In the genomic region with DNA sequence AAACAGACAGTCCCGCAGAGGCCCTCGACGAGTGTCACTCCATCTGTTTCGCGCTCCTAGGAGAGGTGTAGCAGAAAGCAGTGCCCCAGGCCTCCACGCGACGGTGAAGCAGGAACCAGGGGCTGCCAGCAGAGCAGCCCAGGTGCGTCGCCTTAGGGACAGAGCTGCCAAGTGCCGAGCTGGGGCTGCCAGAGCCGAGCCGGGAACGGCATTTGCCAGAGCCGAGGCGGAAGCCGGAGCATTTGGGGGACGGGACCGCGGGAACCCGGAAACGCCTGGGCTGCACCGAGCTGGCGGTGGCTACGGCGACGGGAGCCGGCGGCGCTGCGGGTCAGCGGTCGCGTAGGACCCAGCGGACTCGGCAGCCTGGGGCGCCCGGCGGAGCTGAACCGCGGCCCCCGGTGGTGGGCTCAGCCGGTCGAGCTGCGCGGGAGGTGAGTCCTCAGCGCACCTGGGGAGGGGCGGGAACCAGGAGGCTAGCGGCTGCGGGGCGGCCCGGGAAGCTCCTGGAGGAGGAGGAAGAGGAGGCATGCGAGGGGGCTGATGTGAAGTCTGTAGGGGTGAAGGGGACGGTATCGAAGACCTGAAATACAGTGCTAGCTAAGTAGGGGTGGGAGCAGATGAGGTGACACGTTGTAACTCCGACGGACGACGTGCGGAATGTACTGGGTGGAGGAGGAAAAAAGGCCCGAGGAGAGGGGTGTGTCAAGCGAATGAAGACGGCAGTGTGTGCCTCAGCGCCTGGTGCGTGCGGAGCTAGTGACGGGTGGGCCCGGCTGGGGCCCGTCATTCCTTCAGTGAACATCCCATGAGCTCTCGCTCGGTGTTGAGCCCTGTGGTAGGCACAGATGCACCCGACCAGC, we compare ENCODE assay signal across 8 cellular contexts. TPM values are rescaled to one million over a fixed set of nuclear protein-coding genes. Genes with fewer than 3 reads are reported as not detected.
A peak's percentile ranks its signal among the peaks of the same experiment; 100 is the strongest.
DNase-seq lines count a peak whose midpoint lies in the region; TF ChIP-seq lines count a peak whose summit lies in the region.

Gene SLC35A3, plus strand, starts transcription at position 268 of the 863 bp plus-strand sequence. CDS start 23,559 bp downstream, outside the sequence.

- H2AFZ ChIP-seq in Loucy (ENCODE audit: low read length) (peak within 1 kb of the TSS; percentile 100), SK-N-SH (ENCODE audit: low read depth) (peak within 1 kb of the TSS; percentile 82)

- H3K27ac Mint-ChIP-seq in activated naive CD4-positive, alpha-beta T cell treated with anti-CD3 and anti-CD28 coated beads, Interleukin-2, amount 50 U/mL, for 24 hours = peak within 1 kb of the TSS; percentile 91

- no peaks in the 10 kb centered on the region for H3K9me3 Mint-ChIP-seq in activated naive CD4-positive, alpha-beta T cell treated with anti-CD3 and anti-CD28 coated beads, Interleukin-2, amount 50 U/mL, for 24 hours

- H3K9ac ChIP-seq in Loucy (ENCODE audit: low read depth, low read length, poor library complexity, severe bottlenecking) (peak within 1 kb of the TSS; percentile 78), SK-N-SH (peak within 1 kb of the TSS; percentile 77)

- TF ChIP-seq EP300 in SK-N-SH (IDR thresholded peaks at IDR 0.05; ENCODE audit: borderline replicate concordance in 1 of 2, low read depth in 1 of 2, low read length in 1 of 2) (peak in 1 of 2 experiments; percentile 23; a peak in 1 of 4 replicates), ovary (IDR thresholded peaks at IDR 0.05) (no peak)

- peak; percentile 43 for DNase-seq in GF-D8 (lab: John Stamatoyannopoulos, UW)
- peak; percentile 89 for DNase-seq in H7
- peak; percentile 92 for DNase-seq in SK-N-SH
- DNase-seq in head of caudate nucleus = peak; percentile 59 to 94 (median 86)
- DNase-seq in ovary = peak; percentile 61 to 84 (median 75)
- DNase-seq in thyroid gland = peak; percentile 86 to 88

- H3F3A ChIP-seq in Loucy (ENCODE audit: low read depth) = no peaks in the 10 kb centered on the region
- peaks cover 16% of the 10 kb centered on the region for H3F3A ChIP-seq in SK-N-SH (replicated peaks; ENCODE audit: insufficient read depth)

- no peak for TF ChIP-seq CTCF in Loucy (conservative IDR thresholded peaks at IDR 0.05; ENCODE audit: low read length)
- TF ChIP-seq CTCF in SK-N-SH (IDR thresholded peaks at IDR 0.05) = no peak
- TF ChIP-seq CTCF in ovary (IDR thresholded peaks at IDR 0.05) = no peak
- no peak for TF ChIP-seq CTCF in thyroid gland (IDR thresholded peaks at IDR 0.05)

- no peak for TF ChIP-seq RAD21 in SK-N-SH (IDR thresholded peaks at IDR 0.05; ENCODE audit: low read length)

- no peaks in the 10 kb centered on the region for H3K36me3 ChIP-seq in H7 (replicated peaks; ENCODE audit: control insufficient read depth, insufficient read depth, low read length)
- H3K36me3 ChIP-seq in Loucy (ENCODE audit: insufficient read depth, low read length) = no peaks in the 10 kb centered on the region
- peaks cover 0 to 4% of the 10 kb centered on the region in 2 experiments for H3K36me3 ChIP-seq in SK-N-SH (replicated peaks in 1 of 2; ENCODE audit: control insufficient read depth in 1 of 2, insufficient read depth in 2 of 2, low read length in 1 of 2)
- H3K36me3 ChIP-seq in ovary = no peaks in the 10 kb centered on the region
- no peaks in the 10 kb centered on the region for H3K36me3 ChIP-seq in thyroid gland

- H3K27ac ChIP-seq in SK-N-SH (ENCODE audit: low read depth in 2 of 2, low read length in 1 of 2) = peak within 1 kb of the TSS; percentile 51 to 64
- peak within 1 kb of the TSS; percentile 42 to 57 for H3K27ac ChIP-seq in ovary
- peak within 1 kb of the TSS; percentile 69 to 85 (median 78) for H3K27ac ChIP-seq in thyroid gland

- H3K79me2 ChIP-seq in Loucy (ENCODE audit: insufficient read depth, low read length) (peaks cover 45% of the 10 kb centered on the region), SK-N-SH (ENCODE audit: insufficient read depth) (peaks cover 49% of the 10 kb centered on the region)

- H3K36me3 Mint-ChIP-seq in activated naive CD4-positive, alpha-beta T cell treated with anti-CD3 and anti-CD28 coated beads, Interleukin-2, amount 50 U/mL, for 24 hours = no peaks in the 10 kb centered on the region

- peaks cover 16% of the 10 kb centered on the region for H4K20me1 ChIP-seq in Loucy (ENCODE audit: insufficient read depth, low read length, poor library complexity, severe bottlenecking)
- H4K20me1 ChIP-seq in SK-N-SH (ENCODE audit: insufficient read depth) = no peaks in the 10 kb centered on the region

- H3K4me1 Mint-ChIP-seq in activated naive CD4-positive, alpha-beta T cell treated with anti-CD3 and anti-CD28 coated beads, Interleukin-2, amount 50 U/mL, for 24 hours = peaks cover 36% of the 10 kb centered on the region

- intact Hi-C loops in head of caudate nucleus (cut with DNase I) (no loop called here), ovary (cut with DNase I) (no loop called here), thyroid gland (cut with DNase I) (no loop called here)

- H3K27me3 ChIP-seq in H7 (ENCODE audit: control insufficient read depth, insufficient read depth, low read length) (no peaks in the 10 kb centered on the region), Loucy (ENCODE audit: insufficient read depth, low read length, poor library complexity, severe bottlenecking) (no peaks in the 10 kb centered on the region), SK-N-SH (ENCODE audit: insufficient read depth) (no peaks in the 10 kb centered on the region), ovary (no peaks in the 10 kb centered on the region), thyroid gland (no peaks in the 10 kb centered on the region)

- H3K9me2 ChIP-seq in Loucy (replicated peaks; ENCODE audit: low read depth, low read length) (no peaks in the 10 kb centered on the region), SK-N-SH (no peaks in the 10 kb centered on the region)

- no peaks in the 10 kb centered on the region for H3K27me3 Mint-ChIP-seq in activated naive CD4-positive, alpha-beta T cell treated with anti-CD3 and anti-CD28 coated beads, Interleukin-2, amount 50 U/mL, for 24 hours

- peak within 1 kb of the TSS; percentile 87 for H3K4me2 ChIP-seq in Loucy (ENCODE audit: low read depth, low read length, poor library complexity, severe bottlenecking)
- peak within 1 kb of the TSS; percentile 88 for H3K4me2 ChIP-seq in SK-N-SH

- TF ChIP-seq POLR2A in ovary (IDR thresholded peaks at IDR 0.05) = no peak
- peak in 1 of 2 donors; percentile 61 for TF ChIP-seq POLR2A in thyroid gland (IDR thresholded peaks at IDR 0.05)

- peak within 1 kb of the TSS; percentile 94 for H3K4me3 Mint-ChIP-seq in activated naive CD4-positive, alpha-beta T cell treated with anti-CD3 and anti-CD28 coated beads, Interleukin-2, amount 50 U/mL, for 24 hours

- 3% methylated on average over 36 of the region's 73 CpGs for WGBS in SK-N-SH (ENCODE audit: low lambda C conversion rate)
- WGBS in ovary, 3 donors = 1% methylated on average over 57 to 73 of the region's 73 CpGs
- 0% methylated on average over 29 to 32 of the region's 73 CpGs for WGBS in thyroid gland, 2 donors

- H3K4me3 ChIP-seq in H7 (ENCODE audit: insufficient read depth, low read depth, low read length) (peak within 1 kb of the TSS; percentile 56), Loucy (ENCODE audit: low read length, poor library complexity, severe bottlenecking) (peak within 1 kb of the TSS; percentile 84), SK-N-SH (ENCODE audit: low read depth in 2 of 2, low read length in 1 of 2) (peak within 1 kb of the TSS; percentile 74 to 94), ovary (peak within 1 kb of the TSS; percentile 89), thyroid gland (replicated peaks in 1 of 3) (peak within 1 kb of the TSS; percentile 68 to 95 (median 78))

- CTCF ChIA-PET in SK-N-SH (lab: Yijun Ruan, JAX) = interaction anchor here (0.7 kb wide), 1 partner anchor 27 kb away, joined by 3 read pairs; no protein-coding TSS in a partner anchor

- H3K4me1 ChIP-seq in Loucy (ENCODE audit: insufficient read depth, low read length, poor library complexity, severe bottlenecking) = peaks cover 43% of the 10 kb centered on the region
- H3K4me1 ChIP-seq in SK-N-SH (ENCODE audit: control insufficient read depth in 1 of 2, insufficient read depth in 2 of 2, low read depth in 1 of 2, low read length in 1 of 2) = peaks cover 5 to 6% of the 10 kb centered on the region in 2 experiments; a peak in 3 of 4 replicates
- H3K4me1 ChIP-seq in ovary (ENCODE audit: insufficient read depth) = no peaks in the 10 kb centered on the region
- peaks cover 7 to 10% of the 10 kb centered on the region in 2 donors for H3K4me1 ChIP-seq in thyroid gland

- POLR2A ChIA-PET in SK-N-SH (lab: Yijun Ruan, JAX) = interaction anchor here (0.6 to 1.4 kb wide), 5 partner anchors 8 to 163 kb away, joined by 4 to 7 read pairs (median 5); partner anchors contain the start of genes AGL, SASS6 and TRMT13

- H3K9me3 ChIP-seq in Loucy (ENCODE audit: insufficient read depth, low read depth, low read length) (no peaks in the 10 kb centered on the region), SK-N-SH (no peaks in the 10 kb centered on the region), ovary (no peaks in the 10 kb centered on the region), thyroid gland (no peaks in the 10 kb centered on the region)

TF ChIP-seq in SK-N-SH, 30 proteins besides CTCF, POLR2A, EP300 and RAD21 (continues in another document):
- TF ChIP-seq MXI1 (IDR thresholded peaks at IDR 0.05; ENCODE audit: low read depth, low read length) (peak; percentile 29; the same call in 1 of the 2 replicates), SIN3A (IDR thresholded peaks at IDR 0.05; ENCODE audit: borderline replicate concordance, low read depth, low read length) (peak; percentile 89; the same call in 1 of the 2 replicates), SMC3 (IDR thresholded peaks at IDR 0.05; ENCODE audit: low read depth, low read length) (peak; percentile 13; the same call in 1 of the 2 replicates), CHD2 (IDR thresholded peaks at IDR 0.05; ENCODE audit: low read length, partially characterized antibody) (peak; percentile 71), TEAD4 (IDR thresholded peaks at IDR 0.05; ENCODE audit: borderline replicate concordance, insufficient read depth) (0 out of 2 replicates have a peak, but pooled peaks have one; percentile 35), YY1 (IDR thresholded peaks at IDR 0.05; ENCODE audit: low read depth) (peak; percentile 74; the same call in 1 of the 2 replicates)
- TF ChIP-seq, protein P1, sequence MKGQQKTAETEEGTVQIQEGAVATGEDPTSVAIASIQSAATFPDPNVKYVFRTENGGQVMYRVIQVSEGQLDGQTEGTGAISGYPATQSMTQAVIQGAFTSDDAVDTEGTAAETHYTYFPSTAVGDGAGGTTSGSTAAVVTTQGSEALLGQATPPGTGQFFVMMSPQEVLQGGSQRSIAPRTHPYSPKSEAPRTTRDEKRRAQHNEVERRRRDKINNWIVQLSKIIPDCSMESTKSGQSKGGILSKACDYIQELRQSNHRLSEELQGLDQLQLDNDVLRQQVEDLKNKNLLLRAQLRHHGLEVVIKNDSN (IDR thresholded peaks at IDR 0.05; ENCODE audit: borderline replicate concordance, low read depth) = peak; percentile 55; the same call in 1 of the 2 replicates

RNA-seq across cellular contexts. Expression of gene SLC35A3, which starts in this region (rescaled TPM):
- total RNA-seq in H7 (2014; rRNA removed; shearing (Covaris generic)) = 18.3 and 22.3 TPM in 2 replicates
- 5.7 and 7.4 TPM in 2 replicates for polyA plus RNA-seq in SK-N-SH (2012; rRNA removed)
- polyA plus RNA-seq in SK-N-SH (2012; cell fraction: cytosol; rRNA removed) = 8.0 and 8.1 TPM in 2 replicates
- polyA plus RNA-seq in SK-N-SH (2012; cell fraction: nucleus; rRNA removed) = 7.0 and 12.4 TPM in 2 replicates
- total RNA-seq in ovary = 10 to 100 TPM; 11.4 to 22.8 (median 17.0) TPM
- polyA plus RNA-seq in ovary = 10 to 100 TPM in 1 of 2 donors, 1 to 10 TPM in 1; 7.7 to 10.2 TPM
- total RNA-seq in thyroid gland = 10 to 100 TPM; 38.3 to 81.2 (median 57.0) TPM

Comparison
In these comparisons a context has a peak if more than half of its experiments do, and no peak if none do; other contexts are left out.
1. Peak in every context shown above with its lines: DNase-seq, H3K4me3 ChIP-seq and H3K27ac ChIP-seq.